In the genomic region with DNA sequence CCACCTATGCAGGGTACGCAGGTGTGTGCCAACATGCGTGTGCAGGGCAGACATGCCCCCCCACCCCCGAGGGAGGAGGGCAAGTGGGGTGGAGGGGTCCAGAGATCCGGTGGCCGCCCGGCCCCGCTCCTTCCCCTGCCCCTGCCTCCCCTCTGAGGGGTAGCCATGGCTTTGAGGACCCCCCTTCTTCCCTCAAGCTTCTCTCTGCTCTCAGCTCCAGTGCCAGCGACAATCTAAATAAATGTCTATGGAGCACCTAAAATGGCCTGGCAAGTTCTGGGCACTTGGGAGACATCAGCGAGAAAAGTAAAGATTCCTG, we compare ENCODE assay signal across 13 cellular contexts.
DNase-seq lines count a peak whose midpoint lies in the region; ATAC-seq, FAIRE-seq and TF ChIP-seq lines count a peak whose summit lies in the region.
"Had no signal": no experiment of that assay in that cellular context is flagged by ENCODE, and none has a peak within 500 bp of the region (broad histone marks: within the 10 kb centered on the region; RNA-seq: fewer than 3 reads in every experiment).

No MANE protein-coding gene starts in this region.

- no peaks in the 10 kb centered on the region for H3K27me3 Mint-ChIP-seq in T-helper 2 cell treated with Interferon-gamma antibody and Interleukin-4, amounts not matched to agents 5 μg/mL and 100 μg/mL, for 36 hours (ENCODE audit: low read depth)
- H3K27me3 Mint-ChIP-seq in HFFc6 (ENCODE audit: insufficient read depth) = peaks cover 4% of the 10 kb centered on the region; the same call in 1 of the 2 replicates

- no peak for TF ChIP-seq CTCF in RWPE2 (IDR thresholded peaks at IDR 0.05; ENCODE audit: poor library complexity, severe bottlenecking)
- no peak for TF ChIP-seq CTCF in esophagus squamous epithelium (IDR thresholded peaks at IDR 0.05)
- TF ChIP-seq CTCF in HFFc6 (IDR thresholded peaks at IDR 0.05) = no peak

- no peaks in the 10 kb centered on the region for H3K27me3 ChIP-seq in RWPE2 (ENCODE audit: insufficient read depth, poor library complexity, severe bottlenecking)
- H3K27me3 ChIP-seq in esophagus squamous epithelium = no peaks in the 10 kb centered on the region
- H3K27me3 ChIP-seq: gastrocnemius medialis, thyroid gland had no signal

- H3K9me3 Mint-ChIP-seq in T-helper 2 cell treated with Interferon-gamma antibody and Interleukin-4, amounts not matched to agents 5 μg/mL and 100 μg/mL, for 36 hours = no peaks in the 10 kb centered on the region
- no peaks in the 10 kb centered on the region for H3K9me3 Mint-ChIP-seq in stimulated activated effector memory CD8-positive, alpha-beta T cell treated with anti-CD3 and anti-CD28 coated beads, Interleukin-12 subunit alpha, Interleukin-12 subunit beta, amount 100 ng/mL, for 72 hours
- no peaks in the 10 kb centered on the region for H3K9me3 Mint-ChIP-seq in HFFc6
- H3K9me3 Mint-ChIP-seq: nephron progenitor cell had no signal

- peaks cover 15% of the 10 kb centered on the region for H3K36me3 Mint-ChIP-seq in T-helper 2 cell treated with Interferon-gamma antibody and Interleukin-4, amounts not matched to agents 5 μg/mL and 100 μg/mL, for 36 hours (ENCODE audit: low read depth)
- peaks cover 21% of the 10 kb centered on the region for H3K36me3 Mint-ChIP-seq in stimulated activated effector memory CD8-positive, alpha-beta T cell treated with anti-CD3 and anti-CD28 coated beads, Interleukin-12 subunit alpha, Interleukin-12 subunit beta, amount 100 ng/mL, for 72 hours
- H3K36me3 Mint-ChIP-seq in HFFc6 (ENCODE audit: low read depth) = no peaks in the 10 kb centered on the region

- FAIRE-seq in HTR-8/SVneo (lab: Jason Lieb, UNC) = no peak
- FAIRE-seq: astrocyte had no signal

- no peaks in the 10 kb centered on the region for H3K36me3 ChIP-seq in RWPE2 (ENCODE audit: low read depth)
- H3K36me3 ChIP-seq in esophagus squamous epithelium = no peaks in the 10 kb centered on the region
- H3K36me3 ChIP-seq: gastrocnemius medialis, thyroid gland had no signal

- ATAC-seq in RWPE2 (ENCODE audit: low read depth) (no peak), HG02759 (IDR thresholded peaks at IDR 0.05; ENCODE audit: unreplicated experiment) (no peak)
- no peak for ATAC-seq in stimulated activated effector memory CD8-positive, alpha-beta T cell treated with anti-CD3 and anti-CD28 coated beads, Interleukin-12 subunit alpha, Interleukin-12 subunit beta, amount 100 ng/mL, for 72 hours
- ATAC-seq: gastrocnemius medialis had no signal

- H3K9me3 ChIP-seq in RWPE2 (ENCODE audit: severe bottlenecking) (no peaks in the 10 kb centered on the region), esophagus squamous epithelium (no peaks in the 10 kb centered on the region)
- H3K9me3 ChIP-seq: gastrocnemius medialis, thyroid gland had no signal

- H3K27ac ChIP-seq in RWPE2 (ENCODE audit: poor library complexity, severe bottlenecking) = no peak overlapping the region
- H3K27ac ChIP-seq in esophagus squamous epithelium = peak overlapping the region; percentile 25 to 90 (median 58)

- no peak overlapping the region for H3K4me3 ChIP-seq in RWPE2 (ENCODE audit: severe bottlenecking)
- H3K4me3 ChIP-seq in esophagus squamous epithelium = no peak overlapping the region
- H3K4me3 ChIP-seq: gastrocnemius medialis, thyroid gland had no signal

- DNase-seq in T-helper 2 cell treated with Interferon-gamma antibody and Interleukin-4, amounts not matched to agents 5 μg/mL and 100 μg/mL, for 36 hours (ENCODE audit: low spot score) = no peak
- DNase-seq in T-helper 2 cell = no peak
- DNase-seq in RWPE2 (ENCODE audit: low spot score) = peak; percentile 35
- no peak for DNase-seq in esophagus squamous epithelium (lab: John Stamatoyannopoulos, UW)
- no peak for DNase-seq in stimulated activated effector memory CD8-positive, alpha-beta T cell treated with anti-CD3 and anti-CD28 coated beads, Interleukin-12 subunit alpha, Interleukin-12 subunit beta, amount 100 ng/mL, for 72 hours (ENCODE audit: low spot score in 2 of 2)
- no peak for DNase-seq in HTR-8/SVneo (ENCODE audit: insufficient read length, low spot score)
- DNase-seq in HFFc6 = no peak
- DNase-seq: gastrocnemius medialis, NCI-H1930, nephron progenitor cell, thyroid gland had no signal

- 71% methylated on average over 1 of the region's 9 CpGs; no CpG with 5 or more reads in 1 of the 2 donors for WGBS in esophagus squamous epithelium, 2 donors

- H3K4me1 Mint-ChIP-seq in T-helper 2 cell treated with Interferon-gamma antibody and Interleukin-4, amounts not matched to agents 5 μg/mL and 100 μg/mL, for 36 hours (ENCODE audit: low read depth) = peaks cover 85% of the 10 kb centered on the region
- H3K4me1 Mint-ChIP-seq in stimulated activated effector memory CD8-positive, alpha-beta T cell treated with anti-CD3 and anti-CD28 coated beads, Interleukin-12 subunit alpha, Interleukin-12 subunit beta, amount 100 ng/mL, for 72 hours = peaks cover 94% of the 10 kb centered on the region
- H3K4me1 Mint-ChIP-seq in HFFc6 (ENCODE audit: low read depth) = peaks cover 33% of the 10 kb centered on the region

- H3K4me3 Mint-ChIP-seq in T-helper 2 cell treated with Interferon-gamma antibody and Interleukin-4, amounts not matched to agents 5 μg/mL and 100 μg/mL, for 36 hours = peak overlapping the region; percentile 71
- peak overlapping the region; percentile 53 for H3K4me3 Mint-ChIP-seq in stimulated activated effector memory CD8-positive, alpha-beta T cell treated with anti-CD3 and anti-CD28 coated beads, Interleukin-12 subunit alpha, Interleukin-12 subunit beta, amount 100 ng/mL, for 72 hours
- no peak overlapping the region for H3K4me3 Mint-ChIP-seq in HFFc6
- H3K4me3 Mint-ChIP-seq: nephron progenitor cell had no signal

- no peak for TF ChIP-seq POLR2A in esophagus squamous epithelium (IDR thresholded peaks at IDR 0.05)

- intact Hi-C loops in esophagus squamous epithelium (cut with DNase I) = loop anchor here (5.0 kb wide), 1 partner anchor 88 kb away; no protein-coding TSS in a partner anchor

- peak overlapping the region; percentile 97 for H3K27ac Mint-ChIP-seq in T-helper 2 cell treated with Interferon-gamma antibody and Interleukin-4, amounts not matched to agents 5 μg/mL and 100 μg/mL, for 36 hours
- peak overlapping the region; percentile 87 for H3K27ac Mint-ChIP-seq in stimulated activated effector memory CD8-positive, alpha-beta T cell treated with anti-CD3 and anti-CD28 coated beads, Interleukin-12 subunit alpha, Interleukin-12 subunit beta, amount 100 ng/mL, for 72 hours
- no peak overlapping the region for H3K27ac Mint-ChIP-seq in HFFc6
- H3K27ac Mint-ChIP-seq: nephron progenitor cell had no signal

- H3K4me1 ChIP-seq in RWPE2 (ENCODE audit: insufficient read depth, poor library complexity, severe bottlenecking) (peaks cover 25% of the 10 kb centered on the region), esophagus squamous epithelium (peaks cover 50 to 99% (median 73%) of the 10 kb centered on the region in 3 donors)
